ENCODE assay signal across 1 cellular context in genomic region chr17:44262654-44263225, GRCh38.
TF ChIP-seq lines count a peak whose summit lies in the region.

No MANE protein-coding gene starts in this region.

TF ChIP-seq in K562, 482 proteins besides CTCF, POLR2A, EP300 and RAD21:
- TF ChIP-seq, protein P1, sequence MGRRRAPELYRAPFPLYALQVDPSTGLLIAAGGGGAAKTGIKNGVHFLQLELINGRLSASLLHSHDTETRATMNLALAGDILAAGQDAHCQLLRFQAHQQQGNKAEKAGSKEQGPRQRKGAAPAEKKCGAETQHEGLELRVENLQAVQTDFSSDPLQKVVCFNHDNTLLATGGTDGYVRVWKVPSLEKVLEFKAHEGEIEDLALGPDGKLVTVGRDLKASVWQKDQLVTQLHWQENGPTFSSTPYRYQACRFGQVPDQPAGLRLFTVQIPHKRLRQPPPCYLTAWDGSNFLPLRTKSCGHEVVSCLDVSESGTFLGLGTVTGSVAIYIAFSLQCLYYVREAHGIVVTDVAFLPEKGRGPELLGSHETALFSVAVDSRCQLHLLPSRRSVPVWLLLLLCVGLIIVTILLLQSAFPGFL (CRISPR knock-in tag; IDR thresholded peaks at IDR 0.05), result no peak
- peak; percentile 60; the same call in 1 of the 2 replicates for TF ChIP-seq ZNF263 (CRISPR knock-in tag; IDR thresholded peaks at IDR 0.05; ENCODE audit: borderline replicate concordance)
